In the genomic region with DNA sequence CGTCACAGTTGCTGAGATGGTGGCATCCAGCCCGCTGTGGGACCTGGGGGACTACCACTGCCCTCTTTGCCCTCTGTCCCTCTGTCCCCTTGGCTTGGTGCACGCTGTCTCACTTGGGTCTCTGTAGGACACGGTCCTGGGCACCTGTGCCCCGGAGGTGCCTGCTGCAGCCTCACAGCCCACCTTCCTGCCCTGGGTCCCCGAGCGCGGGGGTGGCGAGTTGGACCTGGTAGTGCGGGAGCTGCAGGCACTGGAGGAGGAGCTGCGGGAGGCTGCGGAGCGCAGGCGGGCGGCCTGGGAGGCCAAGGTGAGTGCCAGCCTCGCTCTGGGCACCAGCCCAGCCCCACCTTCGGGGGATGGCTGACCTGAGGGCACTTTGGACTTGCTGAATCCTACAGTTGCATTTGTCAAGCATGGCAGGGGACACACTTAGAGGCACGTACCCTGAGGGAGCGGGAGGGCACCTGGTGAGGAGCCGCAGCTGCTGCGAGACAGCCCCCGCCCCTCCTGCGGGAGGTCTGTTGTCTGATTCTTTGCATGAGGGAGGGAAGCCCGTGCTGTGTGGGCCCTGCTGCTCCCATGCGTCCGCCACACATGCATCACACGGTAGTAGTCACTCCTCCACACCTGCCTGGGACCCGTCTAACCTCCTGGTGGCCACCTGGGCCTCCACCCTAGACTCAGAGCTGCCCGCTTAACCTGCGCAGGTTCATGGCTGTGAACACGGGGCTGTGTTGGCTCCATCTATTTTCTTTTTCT, we compare ENCODE assay signal across 1 cellular context.
TF ChIP-seq lines count a peak whose summit lies in the region.

No MANE protein-coding gene starts in this region.

TF ChIP-seq in liver, 16 proteins besides CTCF, POLR2A, EP300 and RAD21:
- TF ChIP-seq HNF4G (IDR thresholded peaks at IDR 0.05) (no peak), FOXA1 (IDR thresholded peaks at IDR 0.05) (no peak), YY1 (IDR thresholded peaks at IDR 0.05) (no peak), HNF4A (conservative IDR thresholded peaks at IDR 0.05) (peak in 1 of 2 donors; percentile 56), EGR1 (IDR thresholded peaks at IDR 0.05; ENCODE audit: low read depth in 2 of 2) (no peak), RXRA (IDR thresholded peaks at IDR 0.05) (peak in 1 of 2 donors; percentile 50)
- TF ChIP-seq, protein P1, sequence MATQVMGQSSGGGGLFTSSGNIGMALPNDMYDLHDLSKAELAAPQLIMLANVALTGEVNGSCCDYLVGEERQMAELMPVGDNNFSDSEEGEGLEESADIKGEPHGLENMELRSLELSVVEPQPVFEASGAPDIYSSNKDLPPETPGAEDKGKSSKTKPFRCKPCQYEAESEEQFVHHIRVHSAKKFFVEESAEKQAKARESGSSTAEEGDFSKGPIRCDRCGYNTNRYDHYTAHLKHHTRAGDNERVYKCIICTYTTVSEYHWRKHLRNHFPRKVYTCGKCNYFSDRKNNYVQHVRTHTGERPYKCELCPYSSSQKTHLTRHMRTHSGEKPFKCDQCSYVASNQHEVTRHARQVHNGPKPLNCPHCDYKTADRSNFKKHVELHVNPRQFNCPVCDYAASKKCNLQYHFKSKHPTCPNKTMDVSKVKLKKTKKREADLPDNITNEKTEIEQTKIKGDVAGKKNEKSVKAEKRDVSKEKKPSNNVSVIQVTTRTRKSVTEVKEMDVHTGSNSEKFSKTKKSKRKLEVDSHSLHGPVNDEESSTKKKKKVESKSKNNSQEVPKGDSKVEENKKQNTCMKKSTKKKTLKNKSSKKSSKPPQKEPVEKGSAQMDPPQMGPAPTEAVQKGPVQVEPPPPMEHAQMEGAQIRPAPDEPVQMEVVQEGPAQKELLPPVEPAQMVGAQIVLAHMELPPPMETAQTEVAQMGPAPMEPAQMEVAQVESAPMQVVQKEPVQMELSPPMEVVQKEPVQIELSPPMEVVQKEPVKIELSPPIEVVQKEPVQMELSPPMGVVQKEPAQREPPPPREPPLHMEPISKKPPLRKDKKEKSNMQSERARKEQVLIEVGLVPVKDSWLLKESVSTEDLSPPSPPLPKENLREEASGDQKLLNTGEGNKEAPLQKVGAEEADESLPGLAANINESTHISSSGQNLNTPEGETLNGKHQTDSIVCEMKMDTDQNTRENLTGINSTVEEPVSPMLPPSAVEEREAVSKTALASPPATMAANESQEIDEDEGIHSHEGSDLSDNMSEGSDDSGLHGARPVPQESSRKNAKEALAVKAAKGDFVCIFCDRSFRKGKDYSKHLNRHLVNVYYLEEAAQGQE (IDR thresholded peaks at IDR 0.05) = no peak
